ENCODE assay signal across 1 cellular context in the genomic region with DNA sequence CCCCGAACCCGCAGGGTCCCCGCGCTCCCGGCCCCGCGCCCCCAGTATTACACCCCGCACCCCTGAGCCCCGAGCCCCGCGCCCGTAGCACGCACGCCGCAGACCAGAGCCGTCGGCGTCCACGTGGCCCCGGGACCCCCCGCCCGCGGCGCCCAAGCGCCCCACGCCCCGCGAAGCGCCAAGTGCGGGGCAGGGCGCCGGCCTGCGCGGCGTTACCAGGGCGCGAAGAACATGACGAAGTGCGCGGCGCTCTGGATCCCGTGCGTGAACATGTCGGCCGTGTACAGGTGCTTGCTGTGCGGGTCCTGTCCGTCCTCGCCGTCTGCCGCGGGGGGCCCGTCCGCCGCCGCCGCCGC.
TF ChIP-seq lines count a peak whose summit lies in the region.

No MANE protein-coding gene starts in this region.

TF ChIP-seq in K562, 482 proteins besides CTCF, POLR2A, EP300 and RAD21 (continued from another document):
- TF ChIP-seq, protein P1, sequence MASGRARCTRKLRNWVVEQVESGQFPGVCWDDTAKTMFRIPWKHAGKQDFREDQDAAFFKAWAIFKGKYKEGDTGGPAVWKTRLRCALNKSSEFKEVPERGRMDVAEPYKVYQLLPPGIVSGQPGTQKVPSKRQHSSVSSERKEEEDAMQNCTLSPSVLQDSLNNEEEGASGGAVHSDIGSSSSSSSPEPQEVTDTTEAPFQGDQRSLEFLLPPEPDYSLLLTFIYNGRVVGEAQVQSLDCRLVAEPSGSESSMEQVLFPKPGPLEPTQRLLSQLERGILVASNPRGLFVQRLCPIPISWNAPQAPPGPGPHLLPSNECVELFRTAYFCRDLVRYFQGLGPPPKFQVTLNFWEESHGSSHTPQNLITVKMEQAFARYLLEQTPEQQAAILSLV (tag; IDR thresholded peaks at IDR 0.05) = no peak
- TF ChIP-seq, protein P2, sequence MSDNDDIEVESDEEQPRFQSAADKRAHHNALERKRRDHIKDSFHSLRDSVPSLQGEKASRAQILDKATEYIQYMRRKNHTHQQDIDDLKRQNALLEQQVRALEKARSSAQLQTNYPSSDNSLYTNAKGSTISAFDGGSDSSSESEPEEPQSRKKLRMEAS (CRISPR knock-in tag; IDR thresholded peaks at IDR 0.05) = no peak
- TF ChIP-seq, protein P3, sequence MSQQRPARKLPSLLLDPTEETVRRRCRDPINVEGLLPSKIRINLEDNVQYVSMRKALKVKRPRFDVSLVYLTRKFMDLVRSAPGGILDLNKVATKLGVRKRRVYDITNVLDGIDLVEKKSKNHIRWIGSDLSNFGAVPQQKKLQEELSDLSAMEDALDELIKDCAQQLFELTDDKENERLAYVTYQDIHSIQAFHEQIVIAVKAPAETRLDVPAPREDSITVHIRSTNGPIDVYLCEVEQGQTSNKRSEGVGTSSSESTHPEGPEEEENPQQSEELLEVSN (IDR thresholded peaks at IDR 0.05; ENCODE audit: borderline replicate concordance in 1 of 2, extremely low read depth in 1 of 2, insufficient read depth in 1 of 2, insufficient read length in 1 of 2, low read depth in 1 of 2, low read length in 1 of 2, poor library complexity in 1 of 2, severe bottlenecking in 1 of 2) = peak in 1 of 2 experiments; percentile 26
- TF ChIP-seq GABPA (tag; conservative IDR thresholded peaks at IDR 0.05; ENCODE audit: low read depth) (peak; percentile 41; the same call in 1 of the 2 replicates), RBFOX2 (IDR thresholded peaks at IDR 0.05; ENCODE audit: low read depth, low read length) (peak; percentile 66), PHF8 (IDR thresholded peaks at IDR 0.05; ENCODE audit: borderline replicate concordance, low read length) (peak; percentile 48; the same call in 1 of the 2 replicates)
TF ChIP-seq in K562: peak in this region for 12.
